ENCODE assay signal across 17 cellular contexts in the genomic region with DNA sequence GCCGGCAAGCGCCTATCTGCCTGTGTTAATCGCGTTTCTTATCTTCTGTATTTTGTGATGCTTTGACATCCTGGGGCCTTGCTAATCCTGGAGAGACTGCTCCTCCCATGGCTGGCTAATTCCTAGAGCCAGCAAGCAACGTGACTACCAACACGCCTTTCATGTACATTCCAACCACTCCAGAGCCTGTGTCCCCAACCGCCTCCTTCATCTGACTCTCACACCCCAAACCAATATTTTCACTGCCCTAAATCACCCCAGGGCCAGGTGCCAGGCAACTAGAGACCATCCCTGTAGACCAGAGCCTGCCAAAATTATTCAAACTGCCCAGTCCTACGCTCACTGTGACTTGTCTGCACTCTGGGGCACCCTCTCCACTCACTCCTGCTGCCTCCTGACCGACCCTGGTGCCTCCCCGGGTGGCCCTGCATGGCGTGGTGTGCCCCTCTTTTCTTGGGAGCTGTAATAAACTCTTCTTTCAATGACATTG. TPM values are rescaled to one million over a fixed set of nuclear protein-coding genes. Genes with fewer than 3 reads are reported as not detected.
DNase-seq lines count a peak whose midpoint lies in the region; ATAC-seq, FAIRE-seq and TF ChIP-seq lines count a peak whose summit lies in the region.
"Had no signal": no experiment of that assay in that cellular context is flagged by ENCODE, and none has a peak within 500 bp of the region (broad histone marks: within the 10 kb centered on the region; RNA-seq: fewer than 3 reads in every experiment).

No MANE protein-coding gene starts in this region.

- H3K9me2 ChIP-seq in GM23248 (ENCODE audit: insufficient read depth): no peaks in the 10 kb centered on the region

- H3K79me2 ChIP-seq in GM23248 (ENCODE audit: insufficient read depth) (no peaks in the 10 kb centered on the region), H1 (ENCODE audit: control insufficient read depth in 1 of 2, insufficient read depth in 2 of 2, low read length in 2 of 2) (no peaks in the 10 kb centered on the region)

- H3F3A ChIP-seq in GM23248 (ENCODE audit: insufficient read depth): peaks cover 19% of the 10 kb centered on the region

- H3K27ac ChIP-seq in A549 (peak overlapping the region; percentile 75 to 89), GM23248 (peak overlapping the region; percentile 98), H1 (ENCODE audit: low read depth, low read length) (no peak overlapping the region)

- no peak overlapping the region for H3K23ac ChIP-seq in H1 (ENCODE audit: insufficient read length)

- no peak overlapping the region for H3K56ac ChIP-seq in H1 (replicated peaks; ENCODE audit: insufficient read length, low read depth, low read length)

- no peak overlapping the region for H3K14ac ChIP-seq in H1 (ENCODE audit: insufficient read length)

- in situ Hi-C loops in GM23248 (cut with MboI): no loop called here

- TF ChIP-seq CTCF in A549 (IDR thresholded peaks at IDR 0.05) (no peak), H1 (IDR thresholded peaks at IDR 0.05; ENCODE audit: control extremely low read depth in 1 of 3, insufficient read depth in 1 of 3, low read depth in 1 of 3, low read length in 3 of 3) (no peak), nephron progenitor cell (IDR thresholded peaks at IDR 0.05) (no peak)

- no peak overlapping the region for H3K4me2 ChIP-seq in A549
- peak overlapping the region; percentile 80 for H3K4me2 ChIP-seq in GM23248 (ENCODE audit: unreplicated experiment)
- no peak overlapping the region for H3K4me2 ChIP-seq in H1 (ENCODE audit: insufficient read depth in 1 of 2, low read depth in 2 of 2, low read length in 2 of 2)

- WGBS in A549 (ENCODE audit: missing lambda C conversion rate): 90% methylated on average over 11 of the region's 11 CpGs
- WGBS in GM23248 (ENCODE audit: low coverage in 1 of 2, low lambda C conversion rate in 2 of 2, missing lambda C conversion rate in 2 of 2), 2 experiments: 35 to 38% methylated on average over 11 of the region's 11 CpGs
- 96% methylated on average over 11 of the region's 11 CpGs; no CpG with 5 or more reads in 1 of the 2 experiments for WGBS in H1 (ENCODE audit: extremely low coverage in 1 of 2, insufficient coverage in 1 of 2, insufficient read length in 1 of 2, insufficient replicate concordance in 2 of 2, low coverage in 1 of 2, low lambda C conversion rate in 2 of 2, missing lambda C conversion rate in 1 of 2), 2 experiments

- no peaks in the 10 kb centered on the region for H3K9me3 Mint-ChIP-seq in nephron progenitor cell
- H3K9me3 Mint-ChIP-seq: activated B cell treated with CpG ODN at 0.5 μM for 24 hours; activated naive CD8-positive, alpha-beta T cell treated with anti-CD3 and anti-CD28 coated beads, Interleukin-2, amount 50 U/mL, for 24 hours had no signal

- peaks cover 40% of the 10 kb centered on the region for H3K4me1 ChIP-seq in A549
- peaks cover 37% of the 10 kb centered on the region for H3K4me1 ChIP-seq in GM23248 (ENCODE audit: insufficient read depth)
- peaks cover 0 to 4% (median 0%) of the 10 kb centered on the region in 4 experiments; a peak in 1 of 7 replicates for H3K4me1 ChIP-seq in H1 (replicated peaks in 1 of 4; ENCODE audit: control insufficient read depth in 3 of 4, insufficient read depth in 4 of 4, low read length in 3 of 4)
- H3K4me1 ChIP-seq: colonic mucosa had no signal

- no peak overlapping the region for H4K5ac ChIP-seq in H1 (ENCODE audit: insufficient read length, low read depth, low read length)

- H2AFZ ChIP-seq in GM23248 (0 out of 2 replicates have a peak overlapping the region, but pooled peaks have one; percentile 54), H1 (ENCODE audit: low read length) (no peak overlapping the region)

- no peak overlapping the region for H2BK20ac ChIP-seq in H1 (ENCODE audit: low read length)

- no peaks in the 10 kb centered on the region for H3K36me3 Mint-ChIP-seq in nephron progenitor cell (ENCODE audit: low read depth)
- H3K36me3 Mint-ChIP-seq: IgD-negative memory B cell had no signal

- TF ChIP-seq RAD21 in A549 (conservative IDR thresholded peaks at IDR 0.05 in 1 of 2, IDR thresholded peaks at IDR 0.05 in 1 of 2) (no peak), H1 (IDR thresholded peaks at IDR 0.05 in 1 of 2, conservative IDR thresholded peaks at IDR 0.05 in 1 of 2; ENCODE audit: low read depth in 2 of 2, low read length in 2 of 2) (no peak)

- CTCF ChIA-PET in A549 (lab: Yijun Ruan, JAX) (no interaction called here), H1 (lab: Charles Lee; ENCODE audit: partially characterized antibody) (no interaction called here)

- no peaks in the 10 kb centered on the region for H3K27me3 ChIP-seq in GM23248 (replicated peaks; ENCODE audit: insufficient read depth)
- no peaks in the 10 kb centered on the region for H3K27me3 ChIP-seq in H1 (replicated peaks in 1 of 4; ENCODE audit: control insufficient read depth in 3 of 4, extremely low read depth in 1 of 4, insufficient read depth in 3 of 4, low read length in 3 of 4)
- H3K27me3 ChIP-seq: colonic mucosa had no signal

- TF ChIP-seq POLR2A in A549 (IDR thresholded peaks at IDR 0.05; ENCODE audit: low read length) (no peak), H1 (IDR thresholded peaks at IDR 0.05; ENCODE audit: control extremely low read depth in 1 of 2, low read depth in 2 of 2, low read length in 2 of 2) (no peak)

- H3K4me3 Mint-ChIP-seq in nephron progenitor cell: peak overlapping the region; percentile 15
- H3K4me3 Mint-ChIP-seq: activated B cell treated with CpG ODN at 0.5 μM for 24 hours; activated naive CD8-positive, alpha-beta T cell treated with anti-CD3 and anti-CD28 coated beads, Interleukin-2, amount 50 U/mL, for 24 hours; IgD-negative memory B cell had no signal

- peaks cover 44% of the 10 kb centered on the region for H3K4me1 Mint-ChIP-seq in nephron progenitor cell
- H3K4me1 Mint-ChIP-seq: activated B cell treated with CpG ODN at 0.5 μM for 24 hours; activated naive CD8-positive, alpha-beta T cell treated with anti-CD3 and anti-CD28 coated beads, Interleukin-2, amount 50 U/mL, for 24 hours; IgD-negative memory B cell had no signal

- no peak overlapping the region for H2BK5ac ChIP-seq in H1 (ENCODE audit: low read depth, low read length)

- H3K9me3 ChIP-seq in A549: no peaks in the 10 kb centered on the region
- no peaks in the 10 kb centered on the region for H3K9me3 ChIP-seq in GM23248 (ENCODE audit: low read depth)
- H3K9me3 ChIP-seq in H1 (ENCODE audit: insufficient read depth in 2 of 2, low read depth in 1 of 2, low read length in 1 of 2): no peaks in the 10 kb centered on the region
- H3K9me3 ChIP-seq: colonic mucosa had no signal

- POLR2A ChIA-PET in A549 (lab: Yijun Ruan, JAX): no interaction called here
- POLR2A ChIA-PET in H1 (lab: Charles Lee; ENCODE audit: partially characterized antibody): no interaction called here

- H4K20me1 ChIP-seq in GM23248 (ENCODE audit: insufficient read depth) (no peaks in the 10 kb centered on the region), H1 (replicated peaks in 1 of 2; ENCODE audit: control insufficient read depth in 1 of 2, insufficient read depth in 2 of 2, low read length in 2 of 2) (no peaks in the 10 kb centered on the region)

- H3K27ac Mint-ChIP-seq in nephron progenitor cell: peak overlapping the region; percentile 60
- H3K27ac Mint-ChIP-seq: activated B cell treated with CpG ODN at 0.5 μM for 24 hours; activated naive CD8-positive, alpha-beta T cell treated with anti-CD3 and anti-CD28 coated beads, Interleukin-2, amount 50 U/mL, for 24 hours; IgD-negative memory B cell had no signal

- H3K4ac ChIP-seq in H1 (replicated peaks; ENCODE audit: insufficient read length, low read depth, low read length): no peak overlapping the region

- H3K36me3 ChIP-seq in GM23248 (ENCODE audit: low read depth) (no peaks in the 10 kb centered on the region), H1 (ENCODE audit: control insufficient read depth in 2 of 4, insufficient read depth in 4 of 4, low read length in 3 of 4) (no peaks in the 10 kb centered on the region)
- H3K36me3 ChIP-seq: colonic mucosa had no signal

- H2BK12ac ChIP-seq in H1 (ENCODE audit: low read depth, low read length): no peak overlapping the region

- FAIRE-seq in A549 (lab: Jason Lieb, UNC): no peak
- no peak for FAIRE-seq in H1 (lab: Jason Lieb, UNC)

- no peak overlapping the region for H3K4me3 ChIP-seq in A549
- peak overlapping the region; percentile 59 for H3K4me3 ChIP-seq in GM23248
- no peak overlapping the region for H3K4me3 ChIP-seq in H1 (ENCODE audit: extremely low read depth in 1 of 4, insufficient read depth in 2 of 4, low read depth in 3 of 4, low read length in 4 of 4)
- H3K4me3 ChIP-seq: colonic mucosa had no signal

- no peaks in the 10 kb centered on the region for H3K27me3 Mint-ChIP-seq in nephron progenitor cell (ENCODE audit: low read depth, poor library complexity)

- no peak for TF ChIP-seq EP300 in A549 (IDR thresholded peaks at IDR 0.05)
- no peak for TF ChIP-seq EP300 in H1 (IDR thresholded peaks at IDR 0.05; ENCODE audit: borderline replicate concordance in 1 of 2, low read depth in 2 of 2, low read length in 2 of 2)

- peak overlapping the region; percentile 3 for H4K8ac ChIP-seq in H1 (ENCODE audit: extremely low read depth, insufficient read depth, low read length)

- no peak overlapping the region for H4K91ac ChIP-seq in H1 (replicated peaks; ENCODE audit: insufficient read length, low read length)

- no peak overlapping the region for H3K18ac ChIP-seq in H1 (ENCODE audit: extremely low read depth, low read length)

- H3K23me2 ChIP-seq in H1 (ENCODE audit: low read depth, low read length): no peaks in the 10 kb centered on the region

- no peaks in the 10 kb centered on the region for H3K79me1 ChIP-seq in H1 (ENCODE audit: low read depth, low read length)

- no peak overlapping the region for H2BK120ac ChIP-seq in H1 (replicated peaks; ENCODE audit: low read depth, low read length)

- no peak for ATAC-seq in A549
- ATAC-seq in HG03469 (IDR thresholded peaks at IDR 0.05; ENCODE audit: unreplicated experiment): no peak
- no peak for ATAC-seq in GM19035 (IDR thresholded peaks at IDR 0.05; ENCODE audit: unreplicated experiment)
- ATAC-seq in GM19397 (IDR thresholded peaks at IDR 0.05; ENCODE audit: unreplicated experiment): no peak
- ATAC-seq: activated naive CD8-positive, alpha-beta T cell treated with anti-CD3 and anti-CD28 coated beads, Interleukin-2, amount 50 U/mL, for 24 hours; left lobe of liver had no signal

- peak overlapping the region; percentile 91 for H3K9ac ChIP-seq in GM23248
- H3K9ac ChIP-seq in H1 (replicated peaks in 1 of 4; ENCODE audit: extremely low read depth in 1 of 4, low read depth in 3 of 4, low read length in 3 of 4): no peak overlapping the region

- no peak for DNase-seq in A549 (ENCODE audit: low read depth in 1 of 2, low spot score in 1 of 2)
- DNase-seq in GM23248: peak; percentile 74
- no peak for DNase-seq in H1 (ENCODE audit: low read depth in 1 of 2, low spot score in 2 of 2)
- no peak for DNase-seq in nephron progenitor cell
- no peak for DNase-seq in activated gamma-delta T cell (lab: John Stamatoyannopoulos, UW)
- DNase-seq: activated B cell treated with CpG ODN at 0.5 μM for 24 hours; activated naive CD8-positive, alpha-beta T cell treated with anti-CD3 and anti-CD28 coated beads, Interleukin-2, amount 50 U/mL, for 24 hours; activated T-cell treated with anti-CD3 and anti-CD28 coated beads for 4 hours; AML-193; NCI-H1092; NCI-H2227 treated with DMSO at 0.1 percent for 48 hours had no signal

- no peak overlapping the region for H2AK5ac ChIP-seq in H1 (ENCODE audit: low read depth, low read length)

- H2BK15ac ChIP-seq in H1 (ENCODE audit: low read length): no peak overlapping the region

RNA-seq across cellular contexts. Expression of a gene that starts 50.5 kb away (rescaled TPM):
- polyA plus RNA-seq in A549 (2011; rRNA removed) (15.2 and 16.1 TPM in 2 replicates), A549 (2017; fragmentation: RNase III; extraction: RNeasy Plus Mini Kit Qiagen cat#74134 plus additional on column Dnase treatment) (50.7 to 72.3 TPM (median 67.5 TPM) in 3 replicates), GM23248 (2016; fragmentation: Nextera tagmentation; extraction: Ambion mirVana) (206 and 211 TPM in 2 replicates), H1 (2011; rRNA removed) (3.8 and 6.2 TPM in 2 replicates)
- 19.4 and 22.8 TPM in 2 replicates for polyA plus RNA-seq in A549 (2012; cell fraction: cytosol; rRNA removed)
- 109 and 117 TPM in 2 replicates for polyA plus RNA-seq in A549 (2012; cell fraction: nucleus; rRNA removed)
- polyA minus RNA-seq in A549 (2011; rRNA and poly(A)+ RNA removed): 18.7 and 27.1 TPM in 2 replicates
- 812 and 897 TPM in 2 replicates for total RNA-seq in GM23248 (2014; rRNA removed; shearing (Covaris generic))
- 10.5 and 12.0 TPM in 2 replicates for total RNA-seq in H1 (2021; fragmentation: NEBNext Ultra II Directional; extraction: Animal tissue kit (Norgen Biotek cat#: 25700))
- 4.1 TPM for polyA plus RNA-seq in H1 (2011; cell fraction: cytosol; rRNA removed)
- polyA plus RNA-seq in H1 (2011; cell fraction: nucleus; rRNA removed): 39.3 TPM
- 8.9 to 12.1 TPM (median 11.0 TPM) in 4 replicates for polyA plus RNA-seq in H1 (2012, experiment 1 of 2)
- polyA plus RNA-seq in H1 (2012, experiment 2 of 2): 6.1 TPM
- polyA plus RNA-seq in H1 (2013, experiment 1 of 2): 11.8 TPM
- polyA plus RNA-seq in H1 (2013, experiment 2 of 2): 9.6 TPM
- polyA minus RNA-seq in H1 (2011; rRNA and poly(A)+ RNA removed): 4.7 and 5.2 TPM in 2 replicates
- polyA minus RNA-seq in H1 (2011; cell fraction: cytosol; rRNA and poly(A)+ RNA removed): 6.1 TPM
- 12.3 TPM for polyA minus RNA-seq in H1 (2011; cell fraction: nucleus; rRNA and poly(A)+ RNA removed)
- polyA plus RNA-seq: IgD-negative memory B cell had no signal
